In the genomic region with DNA sequence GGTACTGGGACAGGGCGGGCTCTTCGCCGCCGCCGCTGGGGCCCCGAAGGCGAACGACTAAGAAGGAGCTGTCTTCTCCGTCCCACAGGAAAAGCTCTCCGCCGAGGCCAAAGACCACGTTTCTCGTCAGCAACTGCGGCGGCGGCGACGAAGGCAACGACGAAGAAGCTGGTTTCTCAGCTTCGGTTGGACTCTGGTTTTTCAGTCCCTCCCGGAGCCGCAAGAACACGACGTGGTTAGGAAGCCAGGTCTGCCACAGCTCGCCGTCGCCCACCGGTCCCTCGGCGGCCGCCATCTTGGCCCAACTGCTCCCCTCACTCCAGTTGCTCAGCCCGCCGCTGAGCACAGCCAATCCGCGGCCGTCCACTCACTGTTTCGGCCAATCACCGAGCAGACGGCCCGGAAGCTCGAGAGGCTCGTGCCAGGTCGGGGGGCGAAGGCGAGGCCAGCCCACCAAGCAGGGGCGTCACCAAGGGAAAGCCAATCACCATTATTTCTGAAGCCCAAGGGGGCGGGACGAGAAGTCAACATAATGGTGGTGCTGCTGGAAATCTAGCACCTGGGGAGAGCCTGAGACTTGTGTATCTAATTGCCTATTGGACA, we compare ENCODE assay signal across 8 cellular contexts. TPM values are rescaled to one million over a fixed set of nuclear protein-coding genes. Genes with fewer than 3 reads are reported as not detected.
DNase-seq lines count a peak whose midpoint lies in the region; ATAC-seq and TF ChIP-seq lines count a peak whose summit lies in the region.

Gene NUP88, minus strand, starts transcription at position 307 of the 603 bp plus-strand sequence. Its CDS starts 12 bp downstream, at position 295.

- ATAC-seq in HG02763 (IDR thresholded peaks at IDR 0.05; ENCODE audit: unreplicated experiment): peak; percentile 92
- ATAC-seq in activated naive CD8-positive, alpha-beta T cell treated with anti-CD3 and anti-CD28 coated beads, Interleukin-2, amount 50 U/mL, for 24 hours: peak; percentile 95
- ATAC-seq in Right ventricle myocardium superior (ENCODE audit: poor library complexity): peak; percentile 99

- TF ChIP-seq CTCF in GM12865 (IDR thresholded peaks at IDR 0.05; ENCODE audit: insufficient read depth, low read depth, low read length, missing control alignments) (no peak), parathyroid adenoma (IDR thresholded peaks at IDR 0.05) (no peak), tibial nerve (IDR thresholded peaks at IDR 0.05) (no peak)

- peaks cover 48% of the 10 kb centered on the region for H3K36me3 Mint-ChIP-seq in activated naive CD8-positive, alpha-beta T cell treated with anti-CD3 and anti-CD28 coated beads, Interleukin-2, amount 50 U/mL, for 24 hours (ENCODE audit: low read depth)

- H3K9me3 ChIP-seq in parathyroid adenoma (ENCODE audit: control insufficient read depth, low read length) (no peaks in the 10 kb centered on the region), tibial nerve (no peaks in the 10 kb centered on the region)

- H3K4me1 Mint-ChIP-seq in activated naive CD8-positive, alpha-beta T cell treated with anti-CD3 and anti-CD28 coated beads, Interleukin-2, amount 50 U/mL, for 24 hours: peaks cover 71% of the 10 kb centered on the region

- peak; percentile 98 for DNase-seq in GM12865 (ENCODE audit: low read depth)
- peak; percentile 89 for DNase-seq in NCI-H1417 treated with DMSO at 0.1 percent for 48 hours (lab: John Stamatoyannopoulos, UW)
- peak; percentile 98 for DNase-seq in SW480 (ENCODE audit: low spot score)
- DNase-seq in activated naive CD8-positive, alpha-beta T cell treated with anti-CD3 and anti-CD28 coated beads, Interleukin-2, amount 50 U/mL, for 24 hours: peak; percentile 95
- DNase-seq in Right ventricle myocardium superior: peak; percentile 98
- DNase-seq in tibial nerve (ENCODE audit: low spot score in 2 of 2): peak; percentile 89 to 94

- 0 to 1% methylated on average over 22 to 28 of the region's 49 CpGs for whole genome bisulfite sequencing in tibial nerve, 2 donors

- peaks cover 36% of the 10 kb centered on the region for H3K79me2 ChIP-seq in parathyroid adenoma

- H3K27ac ChIP-seq in parathyroid adenoma (peak within 1 kb of the TSS; percentile 88), tibial nerve (peak within 1 kb of the TSS; percentile 49 to 96 (median 90))

- peak within 1 kb of the TSS; percentile 91 for H3K4me3 ChIP-seq in GM12865 (ENCODE audit: low read depth, low read length)
- peak within 1 kb of the TSS; percentile 94 for H3K4me3 ChIP-seq in parathyroid adenoma (ENCODE audit: low read depth, low read length)
- H3K4me3 ChIP-seq in tibial nerve: peak within 1 kb of the TSS; percentile 78 to 97 (median 90)

- H3K9ac ChIP-seq in parathyroid adenoma: peak within 1 kb of the TSS; percentile 57

- peak within 1 kb of the TSS; percentile 90 for H3K4me2 ChIP-seq in parathyroid adenoma (ENCODE audit: low read length)

- intact Hi-C loops in Right ventricle myocardium superior (cut with DNase I): no loop called here

- peak within 1 kb of the TSS; percentile 100 for H3K27ac Mint-ChIP-seq in activated naive CD8-positive, alpha-beta T cell treated with anti-CD3 and anti-CD28 coated beads, Interleukin-2, amount 50 U/mL, for 24 hours

- H3K4me3 Mint-ChIP-seq in activated naive CD8-positive, alpha-beta T cell treated with anti-CD3 and anti-CD28 coated beads, Interleukin-2, amount 50 U/mL, for 24 hours: peak within 1 kb of the TSS; percentile 100

- H3K27me3 ChIP-seq in parathyroid adenoma (ENCODE audit: control insufficient read depth, insufficient read depth, low read length): no peaks in the 10 kb centered on the region
- H3K27me3 ChIP-seq in tibial nerve: no peaks in the 10 kb centered on the region

- H3K9me3 Mint-ChIP-seq in activated naive CD8-positive, alpha-beta T cell treated with anti-CD3 and anti-CD28 coated beads, Interleukin-2, amount 50 U/mL, for 24 hours: no peaks in the 10 kb centered on the region

- H3K4me1 ChIP-seq in parathyroid adenoma (no peaks in the 10 kb centered on the region), tibial nerve (peaks cover 0 to 46% (median 26%) of the 10 kb centered on the region in 4 donors)

- TF ChIP-seq POLR2A in tibial nerve (IDR thresholded peaks at IDR 0.05): peak; percentile 35 to 62

- peak in 1 of 2 donors; percentile 44 for TF ChIP-seq EP300 in tibial nerve (IDR thresholded peaks at IDR 0.05)

- H3K36me3 ChIP-seq in parathyroid adenoma (ENCODE audit: control insufficient read depth, insufficient read depth, low read length) (no peaks in the 10 kb centered on the region), tibial nerve (peaks cover 0 to 46% (median 0%) of the 10 kb centered on the region in 3 donors)

- H2AFZ ChIP-seq in parathyroid adenoma: peak within 1 kb of the TSS; percentile 87

- H3K27me3 Mint-ChIP-seq in activated naive CD8-positive, alpha-beta T cell treated with anti-CD3 and anti-CD28 coated beads, Interleukin-2, amount 50 U/mL, for 24 hours: peaks cover 5% of the 10 kb centered on the region

RNA-seq across cellular contexts. Expression of gene NUP88, which starts in this region (rescaled TPM):
- 39.6 TPM for total RNA-seq in Right ventricle myocardium superior
- 10 to 100 TPM; 56.2 to 91.5 (median 75.2) TPM for total RNA-seq in tibial nerve

Comparison
In these comparisons a context has a peak if more than half of its experiments do, and no peak if none do; other contexts are left out.
1. Peak in every context shown above with its lines: DNase-seq, ATAC-seq, H3K4me3 ChIP-seq and H3K27ac ChIP-seq.